ENCODE assay signal across 26 cellular contexts in genomic region chr4:117661673-117662072, GRCh38.
"Had no signal": no experiment of that assay in that cellular context is flagged by ENCODE, and none has a peak within 500 bp of the region (broad histone marks: within the 10 kb centered on the region; RNA-seq: fewer than 3 reads in every experiment).

No MANE protein-coding gene starts in this region.

- H3K9me3 ChIP-seq: ovary, psoas muscle, right lobe of liver, sigmoid colon, stomach, thoracic aorta, thyroid gland, upper lobe of left lung, vagina had no signal

- FAIRE-seq: small intestine, urothelium cell line had no signal

- H3K4me3 ChIP-seq: neural progenitor cell, ovary, psoas muscle, right lobe of liver, sigmoid colon, stomach, thoracic aorta, thyroid gland, tibial nerve, upper lobe of left lung, vagina had no signal

- DNase-seq: natural killer cell; occipital lobe; ovary; posterior cingulate gyrus; psoas muscle; right cardiac atrium; right lobe of liver; sigmoid colon; small intestine; stimulated activated CD4-positive, alpha-beta T cell treated with anti-CD3 and anti-CD28 coated beads, Interleukin-15, amount 100 ng/mL, for 24 hours; stimulated activated CD4-positive, alpha-beta T cell treated with anti-CD3 and anti-CD28 coated beads, Interleukin-2, amount 100 ng/mL, for 24 hours; stimulated activated CD4-positive, alpha-beta T cell treated with anti-CD3 and anti-CD28 coated beads, Interleukin-2, amount 100 ng/mL, for 48 hours; stimulated activated CD4-positive, alpha-beta T cell treated with anti-CD3 and anti-CD28 coated beads, Interleukin-4, amount 100 ng/mL, for 24 hours; stimulated activated naive B cell treated with anti-CD40 and anti-IgM and Interleukin-4, amounts not matched to agents 10 μg/mL and 1 μg/mL and 100 μg/mL, for 72 hours; stimulated activated naive CD4-positive, alpha-beta T cell treated with Interleukin-2 at 50 U/mL for 16 hours; stomach; thyroid gland; trophoblast cell; upper lobe of left lung had no signal

- ATAC-seq: natural killer cell; psoas muscle; right cardiac atrium; right lobe of liver; stimulated activated effector memory CD8-positive, alpha-beta T cell treated with anti-CD3 and anti-CD28 coated beads, Interleukin-12 subunit alpha, Interleukin-12 subunit beta, amount 100 ng/mL, for 72 hours; stimulated activated naive B cell treated with anti-CD40 and anti-IgM and Interleukin-4, amounts not matched to agents 10 μg/mL and 1 μg/mL and 100 μg/mL, for 72 hours had no signal

- H3K4me1 ChIP-seq: neural progenitor cell, parathyroid adenoma, psoas muscle, right lobe of liver, sigmoid colon, stomach, thyroid gland, tibial nerve, upper lobe of left lung, vagina had no signal

- H3K36me3 ChIP-seq: neural progenitor cell, ovary, right lobe of liver, sigmoid colon, stomach, thoracic aorta, thyroid gland, tibial nerve, upper lobe of left lung, vagina had no signal
